ENCODE assay signal across 1 cellular context in the genomic region with DNA sequence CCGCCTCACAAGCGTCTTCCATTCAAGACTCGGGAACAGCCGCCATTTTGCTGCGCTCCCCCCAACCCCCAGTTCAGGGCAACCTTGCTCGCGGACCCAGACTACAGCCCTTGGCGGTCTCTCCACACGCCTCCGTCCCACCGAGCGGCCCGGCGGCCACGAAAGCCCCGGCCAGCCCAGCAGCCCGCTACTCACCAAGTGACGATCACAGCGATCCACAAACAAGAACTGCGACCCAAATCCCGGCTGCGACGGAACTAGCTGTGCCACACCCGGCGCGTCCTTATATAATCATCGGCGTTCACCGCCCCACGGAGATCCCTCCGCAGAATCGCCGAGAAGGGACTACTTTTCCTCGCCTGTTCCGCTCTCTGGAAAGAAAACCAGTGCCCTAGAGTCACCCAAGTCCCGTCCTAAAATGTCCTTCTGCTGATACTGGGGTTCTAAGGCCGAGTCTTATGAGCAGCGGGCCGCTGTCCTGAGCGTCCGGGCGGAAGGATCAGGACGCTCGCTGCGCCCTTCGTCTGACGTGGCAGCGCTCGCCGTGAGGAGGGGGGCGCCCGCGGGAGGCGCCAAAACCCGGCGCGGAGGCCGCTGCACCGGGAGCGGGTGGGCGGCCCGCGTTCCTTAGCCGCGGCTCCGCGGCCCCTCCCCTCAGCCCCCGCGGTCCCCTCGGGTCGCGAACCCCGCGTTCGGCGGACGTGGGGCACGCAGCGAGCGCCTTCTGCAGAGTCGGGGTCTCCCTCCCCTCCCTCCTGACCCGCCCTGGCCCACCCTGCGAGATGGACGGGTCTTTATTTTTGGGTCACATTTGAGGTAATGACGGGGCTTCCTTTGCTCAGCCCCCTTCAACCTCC.
TF ChIP-seq lines count a peak whose summit lies in the region.

UBC (minus strand) TSS at position 259 of the 857 bp plus-strand sequence. CDS start 879 bp downstream, outside the sequence.

TF ChIP-seq in HepG2, 621 proteins besides CTCF, POLR2A, EP300 and RAD21 (continued from another document and continues in another):
- TF ChIP-seq RERE (CRISPR knock-in tag; IDR thresholded peaks at IDR 0.05; ENCODE audit: low read depth), result no peak
- peak; percentile 79 for TF ChIP-seq MED13 (CRISPR knock-in tag; IDR thresholded peaks at IDR 0.05)
- TF ChIP-seq RFXANK (CRISPR knock-in tag; IDR thresholded peaks at IDR 0.05), result peak; percentile 95
- no peak for TF ChIP-seq ZNF276 (CRISPR knock-in tag; IDR thresholded peaks at IDR 0.05; ENCODE audit: low read depth)
- no peak for TF ChIP-seq DNMT1 (CRISPR knock-in tag; IDR thresholded peaks at IDR 0.05)
- TF ChIP-seq SCMH1 (CRISPR knock-in tag; IDR thresholded peaks at IDR 0.05; ENCODE audit: borderline replicate concordance), result no peak
- no peak for TF ChIP-seq ZNF678 (CRISPR knock-in tag; IDR thresholded peaks at IDR 0.05)
- TF ChIP-seq, protein P1, sequence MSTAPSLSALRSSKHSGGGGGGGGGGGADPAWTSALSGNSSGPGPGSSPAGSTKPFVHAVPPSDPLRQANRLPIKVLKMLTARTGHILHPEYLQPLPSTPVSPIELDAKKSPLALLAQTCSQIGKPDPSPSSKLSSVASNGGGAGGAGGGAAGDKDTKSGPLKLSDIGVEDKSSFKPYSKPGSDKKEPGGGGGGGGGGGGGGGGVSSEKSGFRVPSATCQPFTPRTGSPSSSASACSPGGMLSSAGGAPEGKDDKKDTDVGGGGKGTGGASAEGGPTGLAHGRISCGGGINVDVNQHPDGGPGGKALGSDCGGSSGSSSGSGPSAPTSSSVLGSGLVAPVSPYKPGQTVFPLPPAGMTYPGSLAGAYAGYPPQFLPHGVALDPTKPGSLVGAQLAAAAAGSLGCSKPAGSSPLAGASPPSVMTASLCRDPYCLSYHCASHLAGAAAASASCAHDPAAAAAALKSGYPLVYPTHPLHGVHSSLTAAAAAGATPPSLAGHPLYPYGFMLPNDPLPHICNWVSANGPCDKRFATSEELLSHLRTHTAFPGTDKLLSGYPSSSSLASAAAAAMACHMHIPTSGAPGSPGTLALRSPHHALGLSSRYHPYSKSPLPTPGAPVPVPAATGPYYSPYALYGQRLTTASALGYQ (CRISPR knock-in tag; IDR thresholded peaks at IDR 0.05), result peak; percentile 22; the same call in 1 of the 2 replicates
- TF ChIP-seq, protein P2, sequence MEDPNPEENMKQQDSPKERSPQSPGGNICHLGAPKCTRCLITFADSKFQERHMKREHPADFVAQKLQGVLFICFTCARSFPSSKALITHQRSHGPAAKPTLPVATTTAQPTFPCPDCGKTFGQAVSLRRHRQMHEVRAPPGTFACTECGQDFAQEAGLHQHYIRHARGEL (CRISPR knock-in tag; IDR thresholded peaks at IDR 0.05), result peak; percentile 89; the same call in 1 of the 2 replicates
- TF ChIP-seq, protein P3, sequence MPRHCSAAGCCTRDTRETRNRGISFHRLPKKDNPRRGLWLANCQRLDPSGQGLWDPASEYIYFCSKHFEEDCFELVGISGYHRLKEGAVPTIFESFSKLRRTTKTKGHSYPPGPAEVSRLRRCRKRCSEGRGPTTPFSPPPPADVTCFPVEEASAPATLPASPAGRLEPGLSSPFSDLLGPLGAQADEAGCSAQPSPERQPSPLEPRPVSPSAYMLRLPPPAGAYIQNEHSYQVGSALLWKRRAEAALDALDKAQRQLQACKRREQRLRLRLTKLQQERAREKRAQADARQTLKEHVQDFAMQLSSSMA (CRISPR knock-in tag; IDR thresholded peaks at IDR 0.05), result peak; percentile 66; the same call in 1 of the 2 replicates
- peak; percentile 88 for TF ChIP-seq SALL1 (CRISPR knock-in tag; IDR thresholded peaks at IDR 0.05)
- peak; percentile 99 for TF ChIP-seq U2AF1 (optimal IDR thresholded peaks at IDR 0.05; ENCODE audit: low read depth, low read length)
- no peak for TF ChIP-seq ZKSCAN1 (IDR thresholded peaks at IDR 0.05; ENCODE audit: low read length)
- peak; percentile 45; the same call in 1 of the 2 replicates for TF ChIP-seq ZNF782 (CRISPR knock-in tag; IDR thresholded peaks at IDR 0.05; ENCODE audit: borderline replicate concordance)
- no peak for TF ChIP-seq SMARCC2 (IDR thresholded peaks at IDR 0.05)
- TF ChIP-seq KLF13 (CRISPR knock-in tag; IDR thresholded peaks at IDR 0.05), result 0 out of 2 replicates have a peak, but pooled peaks have one; percentile 51
- TF ChIP-seq REST (IDR thresholded peaks at IDR 0.05; ENCODE audit: borderline replicate concordance in 1 of 2, low read depth in 1 of 2, low read length in 2 of 2), result peak in 1 of 2 experiments; percentile 69; a peak in 1 of 4 replicates
- TF ChIP-seq, protein P4, sequence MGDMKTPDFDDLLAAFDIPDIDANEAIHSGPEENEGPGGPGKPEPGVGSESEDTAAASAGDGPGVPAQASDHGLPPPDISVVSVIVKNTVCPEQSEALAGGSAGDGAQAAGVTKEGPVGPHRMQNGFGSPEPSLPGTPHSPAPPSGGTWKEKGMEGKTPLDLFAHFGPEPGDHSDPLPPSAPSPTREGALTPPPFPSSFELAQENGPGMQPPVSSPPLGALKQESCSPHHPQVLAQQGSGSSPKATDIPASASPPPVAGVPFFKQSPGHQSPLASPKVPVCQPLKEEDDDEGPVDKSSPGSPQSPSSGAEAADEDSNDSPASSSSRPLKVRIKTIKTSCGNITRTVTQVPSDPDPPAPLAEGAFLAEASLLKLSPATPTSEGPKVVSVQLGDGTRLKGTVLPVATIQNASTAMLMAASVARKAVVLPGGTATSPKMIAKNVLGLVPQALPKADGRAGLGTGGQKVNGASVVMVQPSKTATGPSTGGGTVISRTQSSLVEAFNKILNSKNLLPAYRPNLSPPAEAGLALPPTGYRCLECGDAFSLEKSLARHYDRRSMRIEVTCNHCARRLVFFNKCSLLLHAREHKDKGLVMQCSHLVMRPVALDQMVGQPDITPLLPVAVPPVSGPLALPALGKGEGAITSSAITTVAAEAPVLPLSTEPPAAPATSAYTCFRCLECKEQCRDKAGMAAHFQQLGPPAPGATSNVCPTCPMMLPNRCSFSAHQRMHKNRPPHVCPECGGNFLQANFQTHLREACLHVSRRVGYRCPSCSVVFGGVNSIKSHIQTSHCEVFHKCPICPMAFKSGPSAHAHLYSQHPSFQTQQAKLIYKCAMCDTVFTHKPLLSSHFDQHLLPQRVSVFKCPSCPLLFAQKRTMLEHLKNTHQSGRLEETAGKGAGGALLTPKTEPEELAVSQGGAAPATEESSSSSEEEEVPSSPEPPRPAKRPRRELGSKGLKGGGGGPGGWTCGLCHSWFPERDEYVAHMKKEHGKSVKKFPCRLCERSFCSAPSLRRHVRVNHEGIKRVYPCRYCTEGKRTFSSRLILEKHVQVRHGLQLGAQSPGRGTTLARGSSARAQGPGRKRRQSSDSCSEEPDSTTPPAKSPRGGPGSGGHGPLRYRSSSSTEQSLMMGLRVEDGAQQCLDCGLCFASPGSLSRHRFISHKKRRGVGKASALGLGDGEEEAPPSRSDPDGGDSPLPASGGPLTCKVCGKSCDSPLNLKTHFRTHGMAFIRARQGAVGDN (CRISPR knock-in tag; IDR thresholded peaks at IDR 0.05), result peak; percentile 89
- TF ChIP-seq ZSCAN31 (CRISPR knock-in tag; IDR thresholded peaks at IDR 0.05; ENCODE audit: low read depth), result peak; percentile 63
- peak; percentile 71; the same call in 1 of the 2 replicates for TF ChIP-seq ERF (CRISPR knock-in tag; IDR thresholded peaks at IDR 0.05)
- TF ChIP-seq, protein P5, sequence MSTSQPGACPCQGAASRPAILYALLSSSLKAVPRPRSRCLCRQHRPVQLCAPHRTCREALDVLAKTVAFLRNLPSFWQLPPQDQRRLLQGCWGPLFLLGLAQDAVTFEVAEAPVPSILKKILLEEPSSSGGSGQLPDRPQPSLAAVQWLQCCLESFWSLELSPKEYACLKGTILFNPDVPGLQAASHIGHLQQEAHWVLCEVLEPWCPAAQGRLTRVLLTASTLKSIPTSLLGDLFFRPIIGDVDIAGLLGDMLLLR (CRISPR knock-in tag; IDR thresholded peaks at IDR 0.05), result peak; percentile 86
- TF ChIP-seq ZNF780A (CRISPR knock-in tag; IDR thresholded peaks at IDR 0.05), result peak; percentile 85
- TF ChIP-seq ZNF674 (CRISPR knock-in tag; IDR thresholded peaks at IDR 0.05; ENCODE audit: low read depth), result peak; percentile 79; the same call in 1 of the 2 replicates
- peak; percentile 99 for TF ChIP-seq RFXAP (CRISPR knock-in tag; IDR thresholded peaks at IDR 0.05; ENCODE audit: borderline replicate concordance)
- TF ChIP-seq MLXIP (CRISPR knock-in tag; IDR thresholded peaks at IDR 0.05; ENCODE audit: borderline replicate concordance), result no peak
